In genomic region chr13:111183959-111184684, GRCh38 we compare ENCODE assay signal across 9 cellular contexts.
DNase-seq lines count a peak whose midpoint lies in the region; ATAC-seq and TF ChIP-seq lines count a peak whose summit lies in the region.
"Had no signal": no experiment of that assay in that cellular context is flagged by ENCODE, and none has a peak within 500 bp of the region (broad histone marks: within the 10 kb centered on the region; RNA-seq: fewer than 3 reads in every experiment).

No MANE protein-coding gene starts in this region.

- H3K27ac ChIP-seq in CD8-positive, alpha-beta T cell (ENCODE audit: low read depth, low read length) = peak overlapping the region; percentile 42
- no peak overlapping the region for H3K27ac ChIP-seq in PC-3 (ENCODE audit: low read length)

- H3K36me3 Mint-ChIP-seq in CD8-positive, alpha-beta T cell = peaks cover 15% of the 10 kb centered on the region
- H3K36me3 Mint-ChIP-seq in activated naive CD4-positive, alpha-beta T cell treated with anti-CD3 and anti-CD28 coated beads, Interleukin-2, amount 50 U/mL, for 72 hours = peaks cover 0 to 63% of the 10 kb centered on the region in 2 donors
- H3K36me3 Mint-ChIP-seq in naive B cell = no peaks in the 10 kb centered on the region

- H3K9me3 Mint-ChIP-seq in CD8-positive, alpha-beta T cell = no peaks in the 10 kb centered on the region
- H3K9me3 Mint-ChIP-seq in activated naive CD4-positive, alpha-beta T cell treated with anti-CD3 and anti-CD28 coated beads, Interleukin-2, amount 50 U/mL, for 72 hours = no peaks in the 10 kb centered on the region
- H3K9me3 Mint-ChIP-seq in naive B cell = no peaks in the 10 kb centered on the region

- ATAC-seq in CD8-positive, alpha-beta T cell = peak; percentile 3
- peak; percentile 1 for ATAC-seq in HG02610 (IDR thresholded peaks at IDR 0.05; ENCODE audit: unreplicated experiment)
- peak; percentile 9 to 12 for ATAC-seq in activated naive CD4-positive, alpha-beta T cell treated with anti-CD3 and anti-CD28 coated beads, Interleukin-2, amount 50 U/mL, for 72 hours
- peak; percentile 16 to 18 for ATAC-seq in naive B cell (ENCODE audit: low read depth in 2 of 2)
- ATAC-seq in PC-3 = no peak
- no peak for ATAC-seq in HG03196 (IDR thresholded peaks at IDR 0.05; ENCODE audit: unreplicated experiment)
- ATAC-seq: Panc1 had no signal

- no peaks in the 10 kb centered on the region for H3K9me3 ChIP-seq in CD8-positive, alpha-beta T cell (ENCODE audit: low read length)
- H3K9me3 ChIP-seq in PC-3 (ENCODE audit: low read length) = no peaks in the 10 kb centered on the region

- no peak overlapping the region for H3K4me2 ChIP-seq in PC-3 (ENCODE audit: low read length)

- no peaks in the 10 kb centered on the region for H3K27me3 Mint-ChIP-seq in CD8-positive, alpha-beta T cell (ENCODE audit: low read depth)
- no peaks in the 10 kb centered on the region for H3K27me3 Mint-ChIP-seq in naive B cell

- CTCF ChIA-PET in CD8-positive, alpha-beta T cell (lab: Charles Lee) = interaction anchor here (0.6 to 1.4 kb wide), 5 partner anchors 26 to 1327 kb away, joined by 3 to 4 read pairs (median 3); no protein-coding TSS in a partner anchor
- CTCF ChIA-PET in PC-3 (lab: Charles Lee) = no interaction called here

- H3K4me3 Mint-ChIP-seq in CD8-positive, alpha-beta T cell = peak overlapping the region; percentile 75
- H3K4me3 Mint-ChIP-seq in naive B cell = peak overlapping the region; percentile 72 to 97 (median 92)

- H3K27me3 ChIP-seq in CD8-positive, alpha-beta T cell (ENCODE audit: insufficient read depth, low read length) = no peaks in the 10 kb centered on the region
- no peaks in the 10 kb centered on the region for H3K27me3 ChIP-seq in PC-3 (ENCODE audit: low read length)

- no peaks in the 10 kb centered on the region for H3F3A ChIP-seq in PC-3 (ENCODE audit: low read length, unreplicated experiment)

- peaks cover 100% of the 10 kb centered on the region for H3K4me1 Mint-ChIP-seq in CD8-positive, alpha-beta T cell (ENCODE audit: low read depth)
- peaks cover 95 to 99% (median 96%) of the 10 kb centered on the region in 3 donors for H3K4me1 Mint-ChIP-seq in naive B cell

- H3K27ac Mint-ChIP-seq in CD8-positive, alpha-beta T cell = peak overlapping the region; percentile 95
- H3K27ac Mint-ChIP-seq in activated naive CD4-positive, alpha-beta T cell treated with anti-CD3 and anti-CD28 coated beads, Interleukin-2, amount 50 U/mL, for 72 hours = peak overlapping the region; percentile 83 to 85
- peak overlapping the region; percentile 94 to 99 (median 99) for H3K27ac Mint-ChIP-seq in naive B cell

- no peak for TF ChIP-seq CTCF in CD8-positive, alpha-beta T cell (IDR thresholded peaks at IDR 0.05)
- TF ChIP-seq CTCF in PC-3 (conservative IDR thresholded peaks at IDR 0.05; ENCODE audit: low read depth, low read length) = no peak

- peaks cover 95% of the 10 kb centered on the region for H3K4me1 ChIP-seq in CD8-positive, alpha-beta T cell (ENCODE audit: insufficient read depth, low read length)
- peaks cover 11% of the 10 kb centered on the region; the same call in 1 of the 2 replicates for H3K4me1 ChIP-seq in PC-3 (ENCODE audit: insufficient read depth, low read length)

- no peaks in the 10 kb centered on the region for H3K36me3 ChIP-seq in CD8-positive, alpha-beta T cell (ENCODE audit: insufficient read depth, low read length)
- H3K36me3 ChIP-seq in PC-3 (ENCODE audit: low read depth, low read length) = no peaks in the 10 kb centered on the region

- H3K9me2 ChIP-seq in PC-3 (replicated peaks; ENCODE audit: low read length) = no peaks in the 10 kb centered on the region

- POLR2A ChIA-PET in CD8-positive, alpha-beta T cell (lab: Charles Lee) = interaction anchor here (0.7 to 1.5 kb wide), 3 partner anchors 31 to 1397 kb away, joined by 3 to 4 read pairs (median 3); no protein-coding TSS in a partner anchor
- POLR2A ChIA-PET in PC-3 (lab: Charles Lee; ENCODE audit: unreplicated experiment) = no interaction called here

- H2AFZ ChIP-seq in PC-3 (ENCODE audit: low read length) = no peak overlapping the region

- peak overlapping the region; percentile 22 for H3K4me3 ChIP-seq in CD8-positive, alpha-beta T cell (ENCODE audit: low read depth, low read length)
- H3K4me3 ChIP-seq in PC-3 (ENCODE audit: low read length) = no peak overlapping the region

- DNase-seq in CD8-positive, alpha-beta T cell = peak in 3 of 7 experiments; percentile 26 to 54 (median 41)
- DNase-seq in activated naive CD4-positive, alpha-beta T cell treated with anti-CD3 and anti-CD28 coated beads, Interleukin-2, amount 50 U/mL, for 72 hours (ENCODE audit: low spot score in 2 of 2) = no peak
- peak; percentile 49 for DNase-seq in naive B cell
- DNase-seq in PC-3 = no peak
- no peak for DNase-seq in hepatic stellate cell (ENCODE audit: low spot score)
- DNase-seq in glomerular visceral epithelial cell (ENCODE audit: extremely low spot score) = no peak

- intact Hi-C loops in CD8-positive, alpha-beta T cell (cut with DNase I, micrococcal nuclease) = loop anchor here (1.0 to 10.0 kb wide), 2 partner anchors 32 to 469 kb away; partner anchors contain the start of gene ING1 (in 1 of the 2)
- intact Hi-C loops in PC-3 (cut with micrococcal nuclease) = no loop called here

- BruUV-seq in PC-3 (replicated peaks; lab: Mats Ljungman, UMichigan) = no TSS peak

- peaks cover 98% of the 10 kb centered on the region for H3K79me2 ChIP-seq in PC-3 (ENCODE audit: low read length)

- peaks cover 13% of the 10 kb centered on the region; the same call in 1 of the 2 replicates for H4K20me1 ChIP-seq in PC-3 (ENCODE audit: low read length)

- H3K9ac ChIP-seq in PC-3 (ENCODE audit: low read length) = no peak overlapping the region

Comparison
In these comparisons a context has a peak if more than half of its experiments do, and no peak if none do; other contexts are left out.
1. ATAC-seq: peak in CD8-positive, alpha-beta T cell (single experiment), HG02610 (single experiment), activated naive CD4-positive, alpha-beta T cell treated with anti-CD3 and anti-CD28 coated beads, Interleukin-2, amount 50 U/mL, for 72 hours (2 of 2) and naive B cell (2 of 2); none in PC-3 (single experiment) and HG03196 (single experiment).
2. Peak in every context shown above with its lines, with median percentiles within 50 percentile points of each other: H3K27ac Mint-ChIP-seq.